8 cellular contexts compared by ENCODE assay signal in the genomic region with DNA sequence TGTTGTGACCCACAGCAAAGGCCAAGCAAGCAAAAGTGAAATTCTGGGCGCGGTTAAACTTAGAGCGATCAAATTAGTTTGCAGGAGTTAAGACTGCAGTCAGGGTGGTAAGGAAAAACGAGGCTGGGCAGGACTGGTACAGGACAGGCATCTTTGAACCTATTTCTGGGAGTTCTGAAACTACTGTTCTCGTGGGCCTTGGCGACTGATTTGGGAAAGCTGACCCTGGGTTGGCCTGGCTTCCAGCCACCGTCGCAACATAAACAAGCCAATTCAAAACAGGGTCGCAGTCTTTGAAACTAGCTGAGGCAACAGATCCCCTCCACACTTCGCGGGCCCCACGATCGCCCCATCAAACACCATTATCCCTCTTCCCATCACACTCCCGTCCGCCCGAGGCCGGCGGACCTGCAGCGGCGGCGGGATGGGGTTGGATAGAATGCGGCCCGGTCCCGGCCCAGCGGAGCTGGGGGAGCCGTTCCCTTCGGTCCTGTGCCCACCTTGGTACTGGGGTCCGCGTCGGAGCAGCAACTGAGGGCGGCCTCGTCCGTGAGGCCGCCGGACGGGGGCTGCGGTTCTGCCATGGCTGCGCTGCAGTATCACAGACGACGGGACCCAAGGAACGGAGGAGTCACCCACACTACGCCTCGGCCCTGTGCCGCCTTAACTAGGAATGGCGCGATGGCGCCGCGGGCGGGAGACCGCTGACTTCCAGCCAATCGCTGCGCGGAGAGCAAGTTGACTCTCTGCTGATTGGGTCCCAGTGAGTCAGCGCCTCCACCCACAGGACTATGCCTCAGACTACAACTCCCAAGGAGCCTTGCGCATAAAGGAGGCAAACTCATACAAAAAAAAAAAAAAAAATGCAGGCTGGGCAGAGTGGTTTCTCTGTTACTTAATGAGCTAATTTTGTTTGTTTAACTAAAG. TPM values are rescaled to one million over a fixed set of nuclear protein-coding genes. Genes with fewer than 3 reads are reported as not detected.
DNase-seq lines count a peak whose midpoint lies in the region; ATAC-seq lines count a peak whose summit lies in the region.

A gene (minus strand): TSS at position 675 of the 927 bp plus-strand sequence. CDS start 91 bp downstream, at position 584.

- WGBS in aorta, 2 donors: 1% methylated on average over 56 of the region's 56 CpGs

- ATAC-seq in GM18508 (IDR thresholded peaks at IDR 0.05; ENCODE audit: insufficient read depth, unreplicated experiment) (peak; percentile 95), HG03025 (IDR thresholded peaks at IDR 0.05; ENCODE audit: low FRiP score, unreplicated experiment) (peak; percentile 99), aorta (ENCODE audit: low FRiP score) (peak; percentile 100)

- intact Hi-C loops in aorta (cut with DNase I): no loop called here

- H3K27ac ChIP-seq in rectal smooth muscle tissue (ENCODE audit: low read depth, low read length) (peak within 1 kb of the TSS; percentile 91), aorta (ENCODE audit: low read depth in 1 of 2, low read length in 2 of 2) (peak within 1 kb of the TSS in 1 of 2 donors; percentile 71)

- H3K4me1 ChIP-seq in rectal smooth muscle tissue (ENCODE audit: control insufficient read depth, insufficient read depth, low read length) (no peaks in the 10 kb centered on the region), aorta (ENCODE audit: control insufficient read depth in 1 of 2, insufficient read depth in 2 of 2, low read length in 2 of 2) (no peaks in the 10 kb centered on the region)

- H3K9ac ChIP-seq in rectal smooth muscle tissue (ENCODE audit: low read length): peak within 1 kb of the TSS; percentile 96

- no peaks in the 10 kb centered on the region for H3K9me3 ChIP-seq in aorta (ENCODE audit: control insufficient read depth, low read length)

- DNase-seq in NCI-H2081 (lab: John Stamatoyannopoulos, UW) (peak; percentile 96 to 99), T1000 (lab: John Stamatoyannopoulos, UW) (peak; percentile 96), astrocyte of the hippocampus (ENCODE audit: low read depth, low spot score) (peak; percentile 99), hepatic stellate cell (ENCODE audit: low spot score) (peak; percentile 99), aorta (peak; percentile 98 to 99)

- H3K27me3 ChIP-seq in rectal smooth muscle tissue (ENCODE audit: control insufficient read depth, insufficient read depth, low read length): no peaks in the 10 kb centered on the region
- H3K27me3 ChIP-seq in aorta (ENCODE audit: control insufficient read depth in 1 of 2, insufficient read depth in 2 of 2, low read length in 1 of 2): no peaks in the 10 kb centered on the region

- H3K4me3 ChIP-seq in rectal smooth muscle tissue (ENCODE audit: low read length) (peak within 1 kb of the TSS; percentile 85), aorta (ENCODE audit: low read length in 2 of 2) (peak within 1 kb of the TSS; percentile 51 to 87)

- H3K36me3 ChIP-seq in rectal smooth muscle tissue (ENCODE audit: control insufficient read depth, insufficient read depth, low read length) (no peaks in the 10 kb centered on the region), aorta (ENCODE audit: control insufficient read depth in 1 of 2, insufficient read depth in 2 of 2, low read length in 1 of 2) (no peaks in the 10 kb centered on the region)

RNA-seq across cellular contexts. Expression of the gene that starts here (rescaled TPM):
- 10 to 100 TPM; 43.1 to 49.4 TPM for total RNA-seq in aorta
- polyA plus RNA-seq in aorta: 10 to 100 TPM; 53.4 to 94.3 TPM
